In genomic region chr6:34709386-34709785, GRCh38 we compare ENCODE assay signal across 9 cellular contexts. TPM values are rescaled to one million over a fixed set of nuclear protein-coding genes. Genes with fewer than 3 reads are reported as not detected.
DNase-seq lines count a peak whose midpoint lies in the region; ATAC-seq and TF ChIP-seq lines count a peak whose summit lies in the region.
"Had no signal": no experiment of that assay in that cellular context is flagged by ENCODE, and none has a peak within 500 bp of the region (broad histone marks: within the 10 kb centered on the region; RNA-seq: fewer than 3 reads in every experiment).

No MANE protein-coding gene starts in this region.

- H3K27ac Mint-ChIP-seq in chondrocyte (ENCODE audit: unreplicated experiment) = peak overlapping the region; percentile 59
- H3K27ac Mint-ChIP-seq in activated T-helper 2 cell treated with anti-CD3 and anti-CD28 coated beads, Interferon-gamma antibody, Interleukin-2, Interleukin-4, amounts not matched to agents 10 μg/mL and 5 μg/mL and 100 μg/mL, durations not matched to agents 14 hours and 24 hours and 36 hours = no peak overlapping the region
- no peak overlapping the region for H3K27ac Mint-ChIP-seq in activated naive CD8-positive, alpha-beta T cell treated with anti-CD3 and anti-CD28 coated beads, Interleukin-2, amount 50 U/mL, for 24 hours

- peaks cover 18% of the 10 kb centered on the region for H3K4me1 Mint-ChIP-seq in chondrocyte (ENCODE audit: low read depth)
- peaks cover 4% of the 10 kb centered on the region for H3K4me1 Mint-ChIP-seq in activated T-helper 2 cell treated with anti-CD3 and anti-CD28 coated beads, Interferon-gamma antibody, Interleukin-2, Interleukin-4, amounts not matched to agents 10 μg/mL and 5 μg/mL and 100 μg/mL, durations not matched to agents 14 hours and 24 hours and 36 hours (ENCODE audit: low read depth)
- H3K4me1 Mint-ChIP-seq in activated naive CD8-positive, alpha-beta T cell treated with anti-CD3 and anti-CD28 coated beads, Interleukin-2, amount 50 U/mL, for 24 hours = no peaks in the 10 kb centered on the region
- H3K4me1 Mint-ChIP-seq: central memory CD8-positive, alpha-beta T cell had no signal

- WGBS in right lobe of liver (ENCODE audit: insufficient coverage, low coverage, low lambda C conversion rate, missing lambda C conversion rate) = 6% methylated on average over 5 of the region's 5 CpGs
- WGBS in thyroid gland, 2 donors = 17 to 29% methylated on average over 5 of the region's 5 CpGs

- no peaks in the 10 kb centered on the region for H3K9me3 Mint-ChIP-seq in chondrocyte (ENCODE audit: low read depth)
- H3K9me3 Mint-ChIP-seq in activated T-helper 2 cell treated with anti-CD3 and anti-CD28 coated beads, Interferon-gamma antibody, Interleukin-2, Interleukin-4, amounts not matched to agents 10 μg/mL and 5 μg/mL and 100 μg/mL, durations not matched to agents 14 hours and 24 hours and 36 hours = no peaks in the 10 kb centered on the region
- no peaks in the 10 kb centered on the region for H3K9me3 Mint-ChIP-seq in activated naive CD8-positive, alpha-beta T cell treated with anti-CD3 and anti-CD28 coated beads, Interleukin-2, amount 50 U/mL, for 24 hours
- H3K9me3 Mint-ChIP-seq: central memory CD8-positive, alpha-beta T cell had no signal

- H3K27ac ChIP-seq in right lobe of liver (no peak overlapping the region), thyroid gland (peak overlapping the region in 2 of 3 donors; percentile 63 to 64)

- no peaks in the 10 kb centered on the region for H3K9me3 ChIP-seq in right lobe of liver
- H3K9me3 ChIP-seq in thyroid gland = no peaks in the 10 kb centered on the region

- intact Hi-C loops in right lobe of liver (cut with DNase I) (no loop called here), thyroid gland (cut with DNase I) (no loop called here)
- intact Hi-C loops in activated T-helper 2 cell treated with anti-CD3 and anti-CD28 coated beads, Interferon-gamma antibody, Interleukin-2, Interleukin-4, amounts not matched to agents 10 μg/mL and 5 μg/mL and 100 μg/mL, durations not matched to agents 14 hours and 24 hours and 36 hours (cut with micrococcal nuclease) = no loop called here

- H3K36me3 ChIP-seq in right lobe of liver (no peaks in the 10 kb centered on the region), thyroid gland (no peaks in the 10 kb centered on the region)

- DNase-seq in NCI-H2196 (lab: John Stamatoyannopoulos, UW; ENCODE audit: unreplicated experiment) (peak; percentile 62), chondrocyte (ENCODE audit: low spot score) (no peak), right lobe of liver (peak; percentile 67 to 81 (median 72)), thyroid gland (peak; percentile 83 to 84)
- no peak for DNase-seq in activated T-helper 2 cell treated with anti-CD3 and anti-CD28 coated beads, Interferon-gamma antibody, Interleukin-2, Interleukin-4, amounts not matched to agents 10 μg/mL and 5 μg/mL and 100 μg/mL, durations not matched to agents 14 hours and 24 hours and 36 hours (ENCODE audit: low spot score)
- DNase-seq in activated naive CD8-positive, alpha-beta T cell treated with anti-CD3 and anti-CD28 coated beads, Interleukin-2, amount 50 U/mL, for 24 hours = no peak

- TF ChIP-seq CTCF in chondrocyte (IDR thresholded peaks at IDR 0.05) (no peak), right lobe of liver (IDR thresholded peaks at IDR 0.05) (no peak), thyroid gland (IDR thresholded peaks at IDR 0.05) (no peak)

- H3K36me3 Mint-ChIP-seq in chondrocyte (ENCODE audit: low read depth) = no peaks in the 10 kb centered on the region
- no peaks in the 10 kb centered on the region for H3K36me3 Mint-ChIP-seq in activated T-helper 2 cell treated with anti-CD3 and anti-CD28 coated beads, Interferon-gamma antibody, Interleukin-2, Interleukin-4, amounts not matched to agents 10 μg/mL and 5 μg/mL and 100 μg/mL, durations not matched to agents 14 hours and 24 hours and 36 hours (ENCODE audit: low read depth)
- no peaks in the 10 kb centered on the region for H3K36me3 Mint-ChIP-seq in activated naive CD8-positive, alpha-beta T cell treated with anti-CD3 and anti-CD28 coated beads, Interleukin-2, amount 50 U/mL, for 24 hours (ENCODE audit: low read depth)

- H3K27me3 Mint-ChIP-seq in chondrocyte (ENCODE audit: low read depth) = no peaks in the 10 kb centered on the region
- no peaks in the 10 kb centered on the region for H3K27me3 Mint-ChIP-seq in activated T-helper 2 cell treated with anti-CD3 and anti-CD28 coated beads, Interferon-gamma antibody, Interleukin-2, Interleukin-4, amounts not matched to agents 10 μg/mL and 5 μg/mL and 100 μg/mL, durations not matched to agents 14 hours and 24 hours and 36 hours (ENCODE audit: low read depth)
- no peaks in the 10 kb centered on the region for H3K27me3 Mint-ChIP-seq in activated naive CD8-positive, alpha-beta T cell treated with anti-CD3 and anti-CD28 coated beads, Interleukin-2, amount 50 U/mL, for 24 hours
- H3K27me3 Mint-ChIP-seq: central memory CD8-positive, alpha-beta T cell had no signal

- H3K4me1 ChIP-seq in right lobe of liver (no peaks in the 10 kb centered on the region), thyroid gland (peaks cover 10 to 19% of the 10 kb centered on the region in 2 donors)

- H3K27me3 ChIP-seq in right lobe of liver (no peaks in the 10 kb centered on the region), thyroid gland (no peaks in the 10 kb centered on the region)

- H3K4me3 ChIP-seq in right lobe of liver (no peak overlapping the region), thyroid gland (replicated peaks in 1 of 3) (no peak overlapping the region)

- TF ChIP-seq POLR2A in right lobe of liver (IDR thresholded peaks at IDR 0.05) (no peak), thyroid gland (IDR thresholded peaks at IDR 0.05) (no peak)

- peak; percentile 89 to 99 (median 91) for ATAC-seq in right lobe of liver
- no peak for ATAC-seq in activated naive CD8-positive, alpha-beta T cell treated with anti-CD3 and anti-CD28 coated beads, Interleukin-2, amount 50 U/mL, for 24 hours
- ATAC-seq in HG02852 (IDR thresholded peaks at IDR 0.05; ENCODE audit: unreplicated experiment) = no peak
- no peak for ATAC-seq in HG02759 (IDR thresholded peaks at IDR 0.05; ENCODE audit: unreplicated experiment)

- H3K4me3 Mint-ChIP-seq in chondrocyte (ENCODE audit: unreplicated experiment) = no peak overlapping the region
- H3K4me3 Mint-ChIP-seq in activated T-helper 2 cell treated with anti-CD3 and anti-CD28 coated beads, Interferon-gamma antibody, Interleukin-2, Interleukin-4, amounts not matched to agents 10 μg/mL and 5 μg/mL and 100 μg/mL, durations not matched to agents 14 hours and 24 hours and 36 hours (ENCODE audit: low read depth) = no peak overlapping the region
- no peak overlapping the region for H3K4me3 Mint-ChIP-seq in activated naive CD8-positive, alpha-beta T cell treated with anti-CD3 and anti-CD28 coated beads, Interleukin-2, amount 50 U/mL, for 24 hours
- H3K4me3 Mint-ChIP-seq: central memory CD8-positive, alpha-beta T cell had no signal

RNA-seq across cellular contexts. Expression of gene ILRUN, which starts 12.8 kb away (rescaled TPM):
- total RNA-seq in chondrocyte (41.0 to 45.9 TPM (median 42.4 TPM) in 3 replicates), right lobe of liver (10 to 100 TPM; 55.5 to 89.1 (median 67.1) TPM), thyroid gland (100 to 1,000 TPM in 1 of 4 donors, 10 to 100 TPM in 3; 76.5 to 107 (median 89.0) TPM)
- 68.7 and 72.9 TPM in 2 replicates for total RNA-seq in activated T-helper 2 cell treated with anti-CD3 and anti-CD28 coated beads, Interferon-gamma antibody, Interleukin-2, Interleukin-4, amounts not matched to agents 10 μg/mL and 5 μg/mL and 100 μg/mL, durations not matched to agents 14 hours and 24 hours and 36 hours

RNA-seq across cellular contexts. Expression of gene SNRPC, which starts 47.9 kb away (rescaled TPM):
- total RNA-seq in chondrocyte = 72.7 to 80.6 TPM (median 75.0 TPM) in 3 replicates
- total RNA-seq in right lobe of liver = 10 to 100 TPM; 29.6 to 61.3 (median 33.3) TPM
- total RNA-seq in thyroid gland = 100 to 1,000 TPM in 1 of 4 donors, 10 to 100 TPM in 3; 54.9 to 107 (median 62.9) TPM
- total RNA-seq in activated T-helper 2 cell treated with anti-CD3 and anti-CD28 coated beads, Interferon-gamma antibody, Interleukin-2, Interleukin-4, amounts not matched to agents 10 μg/mL and 5 μg/mL and 100 μg/mL, durations not matched to agents 14 hours and 24 hours and 36 hours = 163 and 166 TPM in 2 replicates

Comparison
In these comparisons a context has a peak if more than half of its experiments do, and no peak if none do; other contexts are left out.
1. DNase-seq: peak in NCI-H2196 (single experiment), right lobe of liver (3 of 3) and thyroid gland (2 of 2); none in chondrocyte (single experiment), activated T-helper 2 cell treated with anti-CD3 and anti-CD28 coated beads, Interferon-gamma antibody, Interleukin-2, Interleukin-4, amounts not matched to agents 10 μg/mL and 5 μg/mL and 100 μg/mL, durations not matched to agents 14 hours and 24 hours and 36 hours (single experiment) and activated naive CD8-positive, alpha-beta T cell treated with anti-CD3 and anti-CD28 coated beads, Interleukin-2, amount 50 U/mL, for 24 hours (single experiment).
2. ATAC-seq: peak in right lobe of liver (4 of 4); none in activated naive CD8-positive, alpha-beta T cell treated with anti-CD3 and anti-CD28 coated beads, Interleukin-2, amount 50 U/mL, for 24 hours (single experiment), HG02852 (single experiment) and HG02759 (single experiment).
3. H3K27ac ChIP-seq: peak in thyroid gland (2 of 3); none in right lobe of liver (0 of 3).